Comparison of ENCODE assay signal across 8 cellular contexts in the genomic region with DNA sequence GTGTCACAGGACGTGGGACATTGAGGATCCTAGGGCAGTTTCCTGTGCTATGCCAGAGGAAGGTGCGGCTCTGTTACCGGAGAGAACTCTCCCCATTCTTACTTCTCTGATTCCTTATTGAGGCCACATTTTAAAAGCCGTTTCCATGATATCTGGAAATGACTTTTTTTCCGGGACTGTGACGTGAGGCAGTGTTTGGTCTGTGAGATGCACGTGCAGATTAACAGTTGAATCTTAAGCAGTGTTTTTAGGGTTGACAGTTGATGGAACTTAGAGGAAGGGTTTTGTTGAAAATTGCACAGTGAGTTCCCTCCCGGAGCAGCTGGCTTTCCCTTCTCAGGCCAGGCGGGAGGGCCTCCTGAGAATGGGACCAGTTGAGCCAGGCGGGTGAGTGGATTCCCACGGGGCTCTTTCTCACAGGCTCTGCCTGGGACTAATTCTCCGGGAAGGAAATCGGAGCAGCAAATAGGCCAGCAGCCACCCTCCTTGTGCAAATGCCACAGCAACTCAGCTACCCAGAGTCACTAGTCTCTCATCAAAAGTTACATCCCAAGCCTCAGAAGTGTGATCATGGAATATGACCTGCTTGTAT.
A peak's percentile ranks its signal among the peaks of the same experiment; 100 is the strongest.
DNase-seq lines count a peak whose midpoint lies in the region; ATAC-seq and TF ChIP-seq lines count a peak whose summit lies in the region.

No MANE protein-coding gene starts in this region.

- H3K79me2 ChIP-seq in mammary epithelial cell (ENCODE audit: insufficient read depth, low read length): peaks cover 54% of the 10 kb centered on the region

- BruUV-seq in mammary epithelial cell (replicated peaks; lab: Mats Ljungman, UMichigan): no TSS peak

- H3K4me3 ChIP-seq in HEK293 (ENCODE audit: low read depth, low read length): peak overlapping the region; percentile 66; the same call in 1 of the 2 replicates
- peak overlapping the region; percentile 73 to 83 (median 75) for H3K4me3 ChIP-seq in mammary epithelial cell (replicated peaks in 1 of 3; ENCODE audit: insufficient read depth in 1 of 3, low read depth in 2 of 3, low read length in 3 of 3)
- peak overlapping the region; percentile 73; the same call in 1 of the 2 replicates for H3K4me3 ChIP-seq in iPS-18c (ENCODE audit: insufficient read depth, low read depth, low read length)
- H3K4me3 ChIP-seq in skin epidermis: peak overlapping the region; percentile 50 to 63 (median 57)

- H3K27me3 Mint-ChIP-seq in activated CD8-positive, alpha-beta T cell treated with anti-CD3 and anti-CD28 coated beads for 36 hours: peaks cover 36% of the 10 kb centered on the region

- CTCF ChIA-PET in HEK293 (lab: Yijun Ruan, JAX): interaction anchor here (1.2 kb wide), 1 partner anchor 13 kb away, joined by 7 read pairs; no protein-coding TSS in a partner anchor
- CTCF ChIA-PET in mammary epithelial cell (lab: Charles Lee; ENCODE audit: low non-redundant PET): no interaction called here
- CTCF ChIA-PET in activated CD8-positive, alpha-beta T cell treated with anti-CD3 and anti-CD28 coated beads for 36 hours (lab: Charles Lee): no interaction called here

- peaks cover 2% of the 10 kb centered on the region for H3K4me1 Mint-ChIP-seq in activated CD8-positive, alpha-beta T cell treated with anti-CD3 and anti-CD28 coated beads for 36 hours (ENCODE audit: low read depth)

- H3K27ac ChIP-seq in HEK293 (ENCODE audit: extremely low read depth, low read depth, low read length) (no peak overlapping the region), mammary epithelial cell (ENCODE audit: insufficient read depth, low read depth, low read length) (peak overlapping the region; percentile 75), skin epidermis (peak overlapping the region in 15 of 21 experiments; percentile 73 to 98 (median 90))

- no peaks in the 10 kb centered on the region for H3K9me3 Mint-ChIP-seq in activated CD8-positive, alpha-beta T cell treated with anti-CD3 and anti-CD28 coated beads for 36 hours

- peak overlapping the region; percentile 94 for H3K4me2 ChIP-seq in mammary epithelial cell (ENCODE audit: insufficient read depth, low read depth, low read length)

- H4K20me1 ChIP-seq in mammary epithelial cell (ENCODE audit: insufficient read depth, low read length): no peaks in the 10 kb centered on the region

- intact Hi-C loops in mammary epithelial cell (cut with micrococcal nuclease): no loop called here
- intact Hi-C loops in activated CD8-positive, alpha-beta T cell treated with anti-CD3 and anti-CD28 coated beads for 36 hours (cut with micrococcal nuclease): no loop called here

- H3K4me3 Mint-ChIP-seq in activated CD8-positive, alpha-beta T cell treated with anti-CD3 and anti-CD28 coated beads for 36 hours: no peak overlapping the region

- H3K9me3 ChIP-seq in HEK293 (ENCODE audit: control insufficient read depth, insufficient read depth, low read depth, low read length) (no peaks in the 10 kb centered on the region), mammary epithelial cell (replicated peaks; ENCODE audit: insufficient read depth, low read length) (no peaks in the 10 kb centered on the region), iPS-18c (ENCODE audit: control insufficient read depth, insufficient read depth, low read length) (no peaks in the 10 kb centered on the region)

- dilution Hi-C loops in mammary epithelial cell (cut with HindIII; ENCODE audit: low sequenced_read_pairs): no loop called here

- DNase-seq in mammary epithelial cell: no peak
- DNase-seq in activated CD8-positive, alpha-beta T cell treated with anti-CD3 and anti-CD28 coated beads for 36 hours: no peak
- DNase-seq in activated CD8-positive, alpha-beta memory T cell treated with anti-CD3 and anti-CD28 coated beads for 24 hours: no peak

- no peak for TF ChIP-seq CTCF in HEK293 (tag by site-specific recombination; IDR thresholded peaks at IDR 0.05)
- no peak for TF ChIP-seq CTCF in mammary epithelial cell (conservative IDR thresholded peaks at IDR 0.05 in 1 of 2, IDR thresholded peaks at IDR 0.05 in 1 of 2; ENCODE audit: extremely low read depth in 1 of 2, insufficient read depth in 1 of 2, low read depth in 1 of 2, low read length in 2 of 2)
- TF ChIP-seq CTCF in activated CD8-positive, alpha-beta T cell treated with anti-CD3 and anti-CD28 coated beads for 36 hours (IDR thresholded peaks at IDR 0.05): no peak

- POLR2A ChIA-PET in HEK293 (lab: Yijun Ruan, JAX): no interaction called here
- POLR2A ChIA-PET in activated CD8-positive, alpha-beta T cell treated with anti-CD3 and anti-CD28 coated beads for 36 hours (lab: Charles Lee): no interaction called here

- no peaks in the 10 kb centered on the region for H3K36me3 Mint-ChIP-seq in activated CD8-positive, alpha-beta T cell treated with anti-CD3 and anti-CD28 coated beads for 36 hours (ENCODE audit: low read depth)

- in situ Hi-C loops in mammary epithelial cell (cut with MboI; ENCODE audit: low sequenced_read_pairs in 2 of 2): no loop called here

- H3K27me3 ChIP-seq in mammary epithelial cell (ENCODE audit: insufficient read depth, low read length): no peaks in the 10 kb centered on the region

- no peaks in the 10 kb centered on the region; the same call in 1 of the 2 replicates for H3K4me1 ChIP-seq in HEK293 (ENCODE audit: control insufficient read depth, insufficient read depth, low read length)
- peaks cover 40% of the 10 kb centered on the region for H3K4me1 ChIP-seq in mammary epithelial cell (ENCODE audit: insufficient read depth, low read length)

- no peak overlapping the region for H3K9ac ChIP-seq in mammary epithelial cell (ENCODE audit: insufficient read depth, low read length)

- ATAC-seq in activated CD8-positive, alpha-beta T cell treated with anti-CD3 and anti-CD28 coated beads for 36 hours: no peak
- ATAC-seq in GM19463 (IDR thresholded peaks at IDR 0.05; ENCODE audit: unreplicated experiment) (no peak), HG03354 (IDR thresholded peaks at IDR 0.05; ENCODE audit: poor library complexity, severe bottlenecking, unreplicated experiment) (no peak)

- H3K27ac Mint-ChIP-seq in activated CD8-positive, alpha-beta T cell treated with anti-CD3 and anti-CD28 coated beads for 36 hours: no peak overlapping the region

- no peaks in the 10 kb centered on the region for H3K36me3 ChIP-seq in HEK293 (ENCODE audit: control insufficient read depth in 2 of 2, insufficient read depth in 1 of 2, low read length in 2 of 2)
- no peaks in the 10 kb centered on the region for H3K36me3 ChIP-seq in mammary epithelial cell (ENCODE audit: insufficient read depth, low read length)

- WGBS in mammary epithelial cell (ENCODE audit: low coverage, missing lambda C conversion rate): 81% methylated on average over 12 of the region's 13 CpGs

- H2AFZ ChIP-seq in mammary epithelial cell (ENCODE audit: low read depth, low read length): peak overlapping the region; percentile 90

TF ChIP-seq in HEK293, 187 proteins besides CTCF, POLR2A, EP300 and RAD21:
- TF ChIP-seq ZBTB17 (tag by site-specific recombination; IDR thresholded peaks at IDR 0.05) (peak; percentile 39; the same call in 1 of the 2 replicates), ZNF600 (tag by site-specific recombination; IDR thresholded peaks at IDR 0.05) (0 out of 2 replicates have a peak, but pooled peaks have one; percentile 10), ZNF121 (tag by site-specific recombination; IDR thresholded peaks at IDR 0.05) (no peak)
